ENCODE assay signal across 6 cellular contexts in the genomic region with DNA sequence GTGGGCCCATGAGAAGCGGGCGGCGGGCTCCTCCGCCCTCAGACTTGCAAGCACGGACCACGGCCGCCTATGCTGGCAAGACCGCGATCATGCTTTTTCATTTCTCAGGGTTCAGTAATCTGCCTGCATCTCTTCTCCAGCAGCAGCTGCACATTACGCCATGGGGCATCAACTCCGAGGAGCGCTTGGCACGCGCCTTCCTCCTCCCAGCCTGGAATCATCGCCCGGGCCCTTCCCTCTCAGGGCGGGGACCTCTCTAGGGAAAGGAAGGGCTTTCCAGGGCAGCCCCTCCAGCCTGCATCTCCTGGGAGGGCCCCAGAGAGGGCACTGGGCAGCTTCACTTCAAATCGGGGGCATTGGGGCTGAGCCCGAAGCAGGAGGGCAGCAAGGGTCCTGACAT.
DNase-seq lines count a peak whose midpoint lies in the region; ATAC-seq and TF ChIP-seq lines count a peak whose summit lies in the region.
"Not testable (repeated sequence)": the region's sequence is repeated elsewhere in the genome, so short reads cannot be mapped to it uniquely, and the experiment has no call there.

No MANE protein-coding gene starts in this region.

- H3K9me3 ChIP-seq in gastrocnemius medialis = not testable (repeated sequence)

- ATAC-seq in foreskin keratinocyte (peak; percentile 33), Right ventricle myocardium superior (ENCODE audit: poor library complexity) (peak; percentile 60), left cardiac atrium (peak; percentile 41 to 56), left colon (peak; percentile 45), omental fat pad (ENCODE audit: low FRiP score) (peak; percentile 31), gastrocnemius medialis (peak; percentile 46 to 59)

- not testable (repeated sequence) for H3K27me3 ChIP-seq in foreskin keratinocyte, gastrocnemius medialis

- TF ChIP-seq POLR2A in gastrocnemius medialis (IDR thresholded peaks at IDR 0.05) = not testable (repeated sequence)

- H3K4me3 ChIP-seq in gastrocnemius medialis = not testable (repeated sequence)

- H3K4me1 ChIP-seq in foreskin keratinocyte, gastrocnemius medialis: not testable (repeated sequence)

- H3K27ac ChIP-seq in foreskin keratinocyte, gastrocnemius medialis: not testable (repeated sequence)

- not testable (repeated sequence) for H3K36me3 ChIP-seq in gastrocnemius medialis

- TF ChIP-seq CTCF in foreskin keratinocyte (conservative IDR thresholded peaks at IDR 0.05); omental fat pad (IDR thresholded peaks at IDR 0.05); gastrocnemius medialis (IDR thresholded peaks at IDR 0.05 in 4 of 5, conservative IDR thresholded peaks at IDR 0.05 in 1 of 5): not testable (repeated sequence)

- in situ Hi-C loops in gastrocnemius medialis (cut with MboI; ENCODE audit: low sequenced_read_pairs in 4 of 4) = not testable (repeated sequence)

- not testable (repeated sequence) for DNase-seq in foreskin keratinocyte; Right ventricle myocardium superior; left cardiac atrium; left colon; omental fat pad (ENCODE audit: low spot score); gastrocnemius medialis

- intact Hi-C loops in Right ventricle myocardium superior (cut with DNase I); left cardiac atrium (cut with DNase I); left colon (cut with DNase I, micrococcal nuclease); gastrocnemius medialis (cut with DNase I; ENCODE audit: low total_unique reads): not testable (repeated sequence)
